1 cellular context compared by ENCODE assay signal in the genomic region with DNA sequence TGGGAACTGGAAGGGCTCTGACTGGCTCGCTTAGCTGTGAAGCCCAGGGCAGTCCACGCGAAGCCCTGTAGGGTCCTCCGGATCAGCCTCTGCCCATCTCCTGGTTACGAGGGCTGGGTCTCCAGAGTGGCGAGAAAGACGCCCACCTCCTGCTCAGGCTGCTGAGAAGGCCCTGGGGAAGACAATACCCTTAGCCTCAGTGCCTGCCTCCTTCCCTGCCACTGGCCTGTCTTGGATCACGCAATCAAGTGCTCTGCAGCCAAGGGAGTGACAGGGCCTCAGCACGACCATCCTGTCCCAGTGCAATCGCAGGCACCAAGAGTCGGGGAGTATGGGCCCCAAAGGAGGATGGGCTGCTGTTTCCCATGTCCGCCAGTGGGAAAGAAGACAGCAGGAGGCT.
TF ChIP-seq lines count a peak whose summit lies in the region.

No MANE protein-coding gene starts in this region.

TF ChIP-seq in GM23338, 12 proteins besides CTCF, POLR2A, EP300 and RAD21 (continued from another document):
- TF ChIP-seq, protein P1, sequence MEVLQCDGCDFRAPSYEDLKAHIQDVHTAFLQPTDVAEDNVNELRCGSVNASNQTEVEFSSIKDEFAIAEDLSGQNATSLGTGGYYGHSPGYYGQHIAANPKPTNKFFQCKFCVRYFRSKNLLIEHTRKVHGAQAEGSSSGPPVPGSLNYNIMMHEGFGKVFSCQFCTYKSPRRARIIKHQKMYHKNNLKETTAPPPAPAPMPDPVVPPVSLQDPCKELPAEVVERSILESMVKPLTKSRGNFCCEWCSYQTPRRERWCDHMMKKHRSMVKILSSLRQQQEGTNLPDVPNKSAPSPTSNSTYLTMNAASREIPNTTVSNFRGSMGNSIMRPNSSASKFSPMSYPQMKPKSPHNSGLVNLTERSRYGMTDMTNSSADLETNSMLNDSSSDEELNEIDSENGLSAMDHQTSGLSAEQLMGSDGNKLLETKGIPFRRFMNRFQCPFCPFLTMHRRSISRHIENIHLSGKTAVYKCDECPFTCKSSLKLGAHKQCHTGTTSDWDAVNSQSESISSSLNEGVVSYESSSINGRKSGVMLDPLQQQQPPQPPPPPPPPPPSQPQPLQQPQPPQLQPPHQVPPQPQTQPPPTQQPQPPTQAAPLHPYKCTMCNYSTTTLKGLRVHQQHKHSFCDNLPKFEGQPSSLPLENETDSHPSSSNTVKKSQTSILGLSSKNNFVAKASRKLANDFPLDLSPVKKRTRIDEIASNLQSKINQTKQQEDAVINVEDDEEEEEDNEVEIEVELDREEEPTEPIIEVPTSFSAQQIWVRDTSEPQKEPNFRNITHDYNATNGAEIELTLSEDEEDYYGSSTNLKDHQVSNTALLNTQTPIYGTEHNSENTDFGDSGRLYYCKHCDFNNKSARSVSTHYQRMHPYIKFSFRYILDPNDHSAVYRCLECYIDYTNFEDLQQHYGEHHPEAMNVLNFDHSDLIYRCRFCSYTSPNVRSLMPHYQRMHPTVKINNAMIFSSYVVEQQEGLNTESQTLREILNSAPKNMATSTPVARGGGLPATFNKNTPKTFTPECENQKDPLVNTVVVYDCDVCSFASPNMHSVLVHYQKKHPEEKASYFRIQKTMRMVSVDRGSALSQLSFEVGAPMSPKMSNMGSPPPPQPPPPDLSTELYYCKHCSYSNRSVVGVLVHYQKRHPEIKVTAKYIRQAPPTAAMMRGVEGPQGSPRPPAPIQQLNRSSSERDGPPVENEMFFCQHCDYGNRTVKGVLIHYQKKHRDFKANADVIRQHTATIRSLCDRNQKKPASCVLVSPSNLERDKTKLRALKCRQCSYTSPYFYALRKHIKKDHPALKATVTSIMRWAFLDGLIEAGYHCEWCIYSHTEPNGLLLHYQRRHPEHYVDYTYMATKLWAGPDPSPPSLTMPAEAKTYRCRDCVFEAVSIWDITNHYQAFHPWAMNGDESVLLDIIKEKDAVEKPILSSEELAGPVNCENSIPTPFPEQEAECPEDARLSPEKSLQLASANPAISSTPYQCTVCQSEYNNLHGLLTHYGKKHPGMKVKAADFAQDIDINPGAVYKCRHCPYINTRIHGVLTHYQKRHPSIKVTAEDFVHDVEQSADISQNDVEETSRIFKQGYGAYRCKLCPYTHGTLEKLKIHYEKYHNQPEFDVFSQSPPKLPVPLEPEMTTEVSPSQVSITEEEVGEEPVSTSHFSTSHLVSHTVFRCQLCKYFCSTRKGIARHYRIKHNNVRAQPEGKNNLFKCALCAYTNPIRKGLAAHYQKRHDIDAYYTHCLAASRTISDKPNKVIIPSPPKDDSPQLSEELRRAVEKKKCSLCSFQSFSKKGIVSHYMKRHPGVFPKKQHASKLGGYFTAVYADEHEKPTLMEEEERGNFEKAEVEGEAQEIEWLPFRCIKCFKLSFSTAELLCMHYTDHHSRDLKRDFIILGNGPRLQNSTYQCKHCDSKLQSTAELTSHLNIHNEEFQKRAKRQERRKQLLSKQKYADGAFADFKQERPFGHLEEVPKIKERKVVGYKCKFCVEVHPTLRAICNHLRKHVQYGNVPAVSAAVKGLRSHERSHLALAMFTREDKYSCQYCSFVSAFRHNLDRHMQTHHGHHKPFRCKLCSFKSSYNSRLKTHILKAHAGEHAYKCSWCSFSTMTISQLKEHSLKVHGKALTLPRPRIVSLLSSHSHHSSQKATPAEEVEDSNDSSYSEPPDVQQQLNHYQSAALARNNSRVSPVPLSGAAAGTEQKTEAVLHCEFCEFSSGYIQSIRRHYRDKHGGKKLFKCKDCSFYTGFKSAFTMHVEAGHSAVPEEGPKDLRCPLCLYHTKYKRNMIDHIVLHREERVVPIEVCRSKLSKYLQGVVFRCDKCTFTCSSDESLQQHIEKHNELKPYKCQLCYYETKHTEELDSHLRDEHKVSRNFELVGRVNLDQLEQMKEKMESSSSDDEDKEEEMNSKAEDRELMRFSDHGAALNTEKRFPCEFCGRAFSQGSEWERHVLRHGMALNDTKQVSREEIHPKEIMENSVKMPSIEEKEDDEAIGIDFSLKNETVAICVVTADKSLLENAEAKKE (CRISPR knock-in tag; IDR thresholded peaks at IDR 0.05) = no peak
- no peak for TF ChIP-seq ZNF114 (CRISPR knock-in tag; IDR thresholded peaks at IDR 0.05)
- TF ChIP-seq REST (IDR thresholded peaks at IDR 0.05; ENCODE audit: unreplicated experiment) = no peak
- no peak for TF ChIP-seq JUNB (IDR thresholded peaks at IDR 0.05; ENCODE audit: unreplicated experiment)
TF ChIP-seq in GM23338: peak in this region for 0.
